ENCODE assay signal across 8 cellular contexts in the genomic region with DNA sequence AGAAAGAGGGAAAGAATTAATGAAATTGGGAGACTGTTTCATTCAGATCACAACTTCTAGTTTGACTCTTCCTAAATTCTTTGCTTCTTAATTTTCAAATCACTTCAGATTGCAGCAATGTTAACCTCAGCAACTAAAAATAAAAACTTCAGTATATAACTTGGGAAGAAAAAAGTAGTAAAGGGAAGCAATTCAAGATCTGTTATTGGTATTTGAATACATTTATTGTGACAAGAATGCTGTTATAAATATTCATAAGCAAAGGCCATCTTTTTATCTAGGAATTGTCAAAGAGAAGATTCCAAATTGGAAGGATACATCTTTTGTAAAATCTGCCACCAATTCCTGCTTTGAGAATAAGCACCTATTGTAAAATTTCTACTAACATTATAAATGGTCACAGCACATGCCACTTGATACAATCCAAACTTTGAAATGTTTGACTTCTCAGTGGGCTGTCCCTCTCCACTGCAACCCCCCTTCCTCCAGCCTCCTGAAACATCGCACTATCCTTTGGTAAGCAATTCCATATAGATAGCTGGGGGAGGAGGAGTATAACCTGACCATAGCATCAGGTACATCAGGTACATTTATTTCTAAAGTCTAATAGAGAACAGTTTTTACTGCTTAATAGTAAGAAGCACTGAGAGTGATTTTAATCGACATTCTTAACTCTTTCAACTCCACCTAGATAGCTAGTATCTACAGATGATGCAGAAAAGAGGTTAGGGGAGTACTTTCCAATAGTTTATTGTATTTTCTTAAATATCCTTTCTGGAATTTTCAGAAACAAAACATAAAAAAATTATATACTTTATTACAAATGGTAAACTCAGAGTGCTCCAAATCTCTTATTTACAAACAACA. TPM values are rescaled to one million over a fixed set of nuclear protein-coding genes. Genes with fewer than 3 reads are reported as not detected.
A peak's percentile ranks its signal among the peaks of the same experiment; 100 is the strongest.
DNase-seq lines count a peak whose midpoint lies in the region; ATAC-seq and TF ChIP-seq lines count a peak whose summit lies in the region.

No MANE protein-coding gene starts in this region.

- H3K36me3 ChIP-seq in sigmoid colon, result peaks cover 0 to 8% (median 0%) of the 10 kb centered on the region in 4 donors

- 6 to 41% methylated on average over 2 of the region's 2 CpGs for WGBS in sigmoid colon, 2 donors

- intact Hi-C loops in activated naive CD4-positive, alpha-beta T cell treated with anti-CD3 and anti-CD28 coated beads for 36 hours (cut with micrococcal nuclease), result loop anchor here (5.0 kb wide), 3 partner anchors 39 to 786 kb away; no protein-coding TSS in a partner anchor
- intact Hi-C loops in sigmoid colon (cut with DNase I), result loop anchor here (5.0 kb wide), 2 partner anchors 276 to 821 kb away; no protein-coding TSS in a partner anchor

- peaks cover 18% of the 10 kb centered on the region for H3K36me3 Mint-ChIP-seq in activated naive CD4-positive, alpha-beta T cell treated with anti-CD3 and anti-CD28 coated beads for 36 hours (ENCODE audit: low read depth)

- H3K9me3 ChIP-seq in sigmoid colon, result no peaks in the 10 kb centered on the region

- no peak for TF ChIP-seq CTCF in fibroblast of villous mesenchyme (IDR thresholded peaks at IDR 0.05; ENCODE audit: insufficient read depth, low read depth, low read length)
- no peak for TF ChIP-seq CTCF in sigmoid colon (IDR thresholded peaks at IDR 0.05)

- H3K4me3 ChIP-seq in fibroblast of villous mesenchyme (ENCODE audit: low read depth, low read length) (peak overlapping the region; percentile 97), sigmoid colon (peak overlapping the region; percentile 73 to 87 (median 80))

- H3K4me3 Mint-ChIP-seq in activated naive CD4-positive, alpha-beta T cell treated with anti-CD3 and anti-CD28 coated beads for 36 hours, result peak overlapping the region; percentile 25

- TF ChIP-seq EP300 in sigmoid colon (IDR thresholded peaks at IDR 0.05), result no peak

- no peak overlapping the region for H3K27ac Mint-ChIP-seq in activated naive CD4-positive, alpha-beta T cell treated with anti-CD3 and anti-CD28 coated beads for 36 hours

- DNase-seq in activated naive CD4-positive, alpha-beta T cell treated with anti-CD3 and anti-CD28 coated beads for 36 hours, result no peak
- no peak for DNase-seq in activated naive CD4-positive, alpha-beta T cell treated with anti-CD3 and anti-CD28 coated beads, Interleukin-2, amount 50 U/mL, for 16 hours
- DNase-seq in T-helper 9 cell, result peak; percentile 20
- peak; percentile 52 for DNase-seq in fibroblast of villous mesenchyme (ENCODE audit: low read depth)
- DNase-seq in sigmoid colon, result no peak
- DNase-seq in HUDEP-2 (lab: John Stamatoyannopoulos, UW; ENCODE audit: unreplicated experiment in 76 of 76), result no peak

- H3K4me1 ChIP-seq in sigmoid colon, result peaks cover 0 to 22% (median 16%) of the 10 kb centered on the region in 4 donors

- peak overlapping the region; percentile 97 to 100 (median 98) for H3K27ac ChIP-seq in sigmoid colon

- no peaks in the 10 kb centered on the region for H3K27me3 ChIP-seq in sigmoid colon

- H3K9me3 Mint-ChIP-seq in activated naive CD4-positive, alpha-beta T cell treated with anti-CD3 and anti-CD28 coated beads for 36 hours, result no peaks in the 10 kb centered on the region

- H3K4me1 Mint-ChIP-seq in activated naive CD4-positive, alpha-beta T cell treated with anti-CD3 and anti-CD28 coated beads for 36 hours (ENCODE audit: low read depth), result peaks cover 16% of the 10 kb centered on the region

- TF ChIP-seq POLR2A in sigmoid colon (IDR thresholded peaks at IDR 0.05), result peak in 1 of 2 donors; percentile 27

- ATAC-seq in HG03095 (IDR thresholded peaks at IDR 0.05; ENCODE audit: unreplicated experiment) (no peak), GM18519 (IDR thresholded peaks at IDR 0.05; ENCODE audit: low FRiP score, unreplicated experiment) (no peak)

- CTCF ChIA-PET in activated naive CD4-positive, alpha-beta T cell treated with anti-CD3 and anti-CD28 coated beads for 36 hours (lab: Charles Lee), result interaction anchor here (0.6 to 1.9 kb wide), 6 partner anchors 8 to 918 kb away, joined by 3 to 6 read pairs (median 4); no protein-coding TSS in a partner anchor

- H3K27me3 Mint-ChIP-seq in activated naive CD4-positive, alpha-beta T cell treated with anti-CD3 and anti-CD28 coated beads for 36 hours (ENCODE audit: low read depth), result peaks cover 8% of the 10 kb centered on the region

RNA-seq across cellular contexts. Expression of gene JUN, which starts 3.0 kb away (rescaled TPM):
- total RNA-seq in activated naive CD4-positive, alpha-beta T cell treated with anti-CD3 and anti-CD28 coated beads for 36 hours, result 10 to 100 TPM; 24.2 to 25.9 TPM
- total RNA-seq in fibroblast of villous mesenchyme (71.2 and 84.6 TPM in 2 replicates), sigmoid colon (100 to 1,000 TPM in 3 of 4 donors, 10 to 100 TPM in 1; 52.4 to 233 (median 202) TPM)
- 100 to 1,000 TPM in 2 of 3 donors, 10 to 100 TPM in 1; 42.8 to 132 (median 112) TPM for polyA plus RNA-seq in sigmoid colon

Comparison
In these comparisons a context has a peak if more than half of its experiments do, and no peak if none do; other contexts are left out.
1. DNase-seq: peak in T-helper 9 cell (single experiment) and fibroblast of villous mesenchyme (single experiment); none in activated naive CD4-positive, alpha-beta T cell treated with anti-CD3 and anti-CD28 coated beads for 36 hours (single experiment), activated naive CD4-positive, alpha-beta T cell treated with anti-CD3 and anti-CD28 coated beads, Interleukin-2, amount 50 U/mL, for 16 hours (single experiment), sigmoid colon (single experiment) and HUDEP-2 (0 of 76).